Comparison of ENCODE assay signal across 9 cellular contexts in the genomic region with DNA sequence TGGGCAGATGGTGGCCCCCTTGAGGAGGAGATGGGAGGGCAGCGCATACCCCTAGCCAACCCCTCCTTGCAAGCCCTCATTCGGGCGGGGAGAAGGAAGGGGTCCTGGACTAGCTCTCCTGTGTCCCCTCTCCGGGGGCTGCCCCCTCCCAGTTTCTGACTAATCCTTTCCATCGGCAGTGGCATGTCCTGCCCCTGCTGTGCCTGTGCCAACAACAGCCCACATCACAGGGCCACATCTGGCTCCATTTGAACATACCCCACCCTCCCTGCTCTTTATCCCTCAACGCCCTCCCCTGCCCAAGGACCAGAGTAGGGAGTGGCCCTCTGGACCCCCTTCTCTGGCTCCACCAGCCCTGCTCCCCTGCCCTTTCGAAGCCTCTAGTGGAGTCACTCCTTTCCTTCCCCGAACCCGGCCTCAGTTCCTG. TPM values are rescaled to one million over a fixed set of nuclear protein-coding genes. Genes with fewer than 3 reads are reported as not detected.
DNase-seq lines count a peak whose midpoint lies in the region; ATAC-seq and TF ChIP-seq lines count a peak whose summit lies in the region.
"Had no signal": no experiment of that assay in that cellular context is flagged by ENCODE, and none has a peak within 500 bp of the region (broad histone marks: within the 10 kb centered on the region; RNA-seq: fewer than 3 reads in every experiment).

No MANE protein-coding gene starts in this region.

- peak overlapping the region; percentile 45 for H3K4me3 Mint-ChIP-seq in activated naive CD8-positive, alpha-beta T cell treated with anti-CD3 and anti-CD28 coated beads, Interleukin-2, amount 50 U/mL, for 24 hours

- H3K4me1 Mint-ChIP-seq in activated naive CD8-positive, alpha-beta T cell treated with anti-CD3 and anti-CD28 coated beads, Interleukin-2, amount 50 U/mL, for 24 hours, result peaks cover 87% of the 10 kb centered on the region

- DNase-seq in DMS 273 (lab: John Stamatoyannopoulos, UW; ENCODE audit: unreplicated experiment), result peak; percentile 67
- DNase-seq in DMS 273 treated with DMSO at 0.1 percent for 48 hours (lab: John Stamatoyannopoulos, UW), result no peak
- peak; percentile 64 for DNase-seq in activated naive CD8-positive, alpha-beta T cell treated with anti-CD3 and anti-CD28 coated beads, Interleukin-2, amount 50 U/mL, for 24 hours
- peak; percentile 61 for DNase-seq in islet precursor cell
- no peak for DNase-seq in NCI-H2196 (lab: John Stamatoyannopoulos, UW; ENCODE audit: unreplicated experiment)
- no peak for DNase-seq in putamen (ENCODE audit: low spot score)
- no peak for DNase-seq in GM20000 (ENCODE audit: low spot score)

- peak overlapping the region; percentile 94 for H3K27ac Mint-ChIP-seq in activated naive CD8-positive, alpha-beta T cell treated with anti-CD3 and anti-CD28 coated beads, Interleukin-2, amount 50 U/mL, for 24 hours

- H3K27me3 Mint-ChIP-seq in activated naive CD8-positive, alpha-beta T cell treated with anti-CD3 and anti-CD28 coated beads, Interleukin-2, amount 50 U/mL, for 24 hours, result peaks cover 16% of the 10 kb centered on the region

- peak overlapping the region; percentile 4 for H3K27ac ChIP-seq in temporal lobe (ENCODE audit: low read depth, low read length)
- H3K27ac ChIP-seq: neutrophil had no signal

- ATAC-seq in activated naive CD8-positive, alpha-beta T cell treated with anti-CD3 and anti-CD28 coated beads, Interleukin-2, amount 50 U/mL, for 24 hours, result peak; percentile 21

- no peak for TF ChIP-seq CTCF in GM20000 (IDR thresholded peaks at IDR 0.05; ENCODE audit: extremely low read depth, missing control alignments)

- no peaks in the 10 kb centered on the region for H3K9me3 Mint-ChIP-seq in activated naive CD8-positive, alpha-beta T cell treated with anti-CD3 and anti-CD28 coated beads, Interleukin-2, amount 50 U/mL, for 24 hours

- H3K36me3 Mint-ChIP-seq in activated naive CD8-positive, alpha-beta T cell treated with anti-CD3 and anti-CD28 coated beads, Interleukin-2, amount 50 U/mL, for 24 hours (ENCODE audit: low read depth), result peaks cover 3% of the 10 kb centered on the region

RNA-seq across cellular contexts. Expression of a gene that starts 11.0 kb away (rescaled TPM):
- total RNA-seq in temporal lobe, result 20.4 TPM

RNA-seq across cellular contexts. Expression of a gene that starts 21.3 kb away (rescaled TPM):
- total RNA-seq in temporal lobe, result 44.0 TPM

RNA-seq across cellular contexts. Expression of a gene that starts 42.6 kb away (rescaled TPM):
- not detected for total RNA-seq in temporal lobe

RNA-seq across cellular contexts. Expression of a gene that starts 49.0 kb away (rescaled TPM):
- total RNA-seq in temporal lobe, result 37.9 TPM

RNA-seq across cellular contexts. Expression of a gene that starts 49.9 kb away (rescaled TPM):
- 24.8 TPM for total RNA-seq in temporal lobe

Comparison
In these comparisons a context has a peak if more than half of its experiments do, and no peak if none do; other contexts are left out.
1. DNase-seq: peak in DMS 273 (single experiment), activated naive CD8-positive, alpha-beta T cell treated with anti-CD3 and anti-CD28 coated beads, Interleukin-2, amount 50 U/mL, for 24 hours (single experiment) and islet precursor cell (single experiment); none in DMS 273 treated with DMSO at 0.1 percent for 48 hours (single experiment), NCI-H2196 (single experiment), putamen (single experiment) and GM20000 (single experiment).